11 cellular contexts compared by ENCODE assay signal in genomic region chr5:41433552-41434181, GRCh38.
DNase-seq lines count a peak whose midpoint lies in the region; TF ChIP-seq lines count a peak whose summit lies in the region.
"Had no signal": no experiment of that assay in that cellular context is flagged by ENCODE, and none has a peak within 500 bp of the region (broad histone marks: within the 10 kb centered on the region; RNA-seq: fewer than 3 reads in every experiment).

No MANE protein-coding gene starts in this region.

- H4K20me1 ChIP-seq in neural progenitor cell (ENCODE audit: low read depth): no peaks in the 10 kb centered on the region

- H3K4me1 ChIP-seq in neural progenitor cell: peaks cover 8% of the 10 kb centered on the region

- H3K79me2 ChIP-seq in neural progenitor cell (ENCODE audit: low read depth): no peaks in the 10 kb centered on the region

- H3K36me3 ChIP-seq in neural progenitor cell: no peaks in the 10 kb centered on the region

- H3K4me1 Mint-ChIP-seq in neural progenitor cell: no peaks in the 10 kb centered on the region
- H3K4me1 Mint-ChIP-seq: activated CD8-positive, alpha-beta memory T cell treated with anti-CD3 and anti-CD28 coated beads, Interleukin-2, amount 10 ng/mL, durations not matched to agents 7 days and 5 days had no signal

- H3K4me2 ChIP-seq in neural progenitor cell: no peak overlapping the region

- H3K4me3 ChIP-seq in cardiac fibroblast (replicated peaks in 1 of 2; ENCODE audit: low read depth in 2 of 2, low read length in 2 of 2) (no peak overlapping the region), neural progenitor cell (no peak overlapping the region)
- H3K4me3 ChIP-seq: dorsolateral prefrontal cortex had no signal

- H3K4me3 Mint-ChIP-seq in neural progenitor cell: no peak overlapping the region
- H3K4me3 Mint-ChIP-seq: activated CD8-positive, alpha-beta memory T cell treated with anti-CD3 and anti-CD28 coated beads, Interleukin-2, amount 10 ng/mL, durations not matched to agents 7 days and 5 days had no signal

- no peak overlapping the region for H3K9ac ChIP-seq in neural progenitor cell

- no peaks in the 10 kb centered on the region for H3F3A ChIP-seq in neural progenitor cell (ENCODE audit: low read depth)

- TF ChIP-seq CTCF in LNCAP (IDR thresholded peaks at IDR 0.05) (peak; percentile 78), cardiac fibroblast (IDR thresholded peaks at IDR 0.05; ENCODE audit: low read depth, low read length) (peak; percentile 57), neural progenitor cell (IDR thresholded peaks at IDR 0.05) (peak; percentile 83)

- H3K9me3 ChIP-seq in neural progenitor cell (ENCODE audit: low read depth): no peaks in the 10 kb centered on the region

- no peak overlapping the region for H3K27ac ChIP-seq in neural progenitor cell
- H3K27ac ChIP-seq: dorsolateral prefrontal cortex had no signal

- DNase-seq in NCI-H1694 (lab: John Stamatoyannopoulos, UW): peak; percentile 13
- DNase-seq in NCI-H1694 treated with DMSO at 0.1 percent for 48 hours (lab: John Stamatoyannopoulos, UW): no peak
- DNase-seq in cardiac fibroblast (ENCODE audit: low read depth in 2 of 2): no peak
- DNase-seq in neural progenitor cell (ENCODE audit: low spot score): peak; percentile 45
- DNase-seq in Ammon's horn (ENCODE audit: low spot score): no peak
- no peak for DNase-seq in 8988T
- DNase-seq in activated CD8-positive, alpha-beta memory T cell treated with anti-CD3 and anti-CD28 coated beads, Interleukin-2, amount 50 U/mL, for 4 hours: no peak
- DNase-seq: activated CD8-positive, alpha-beta memory T cell treated with anti-CD3 and anti-CD28 coated beads, Interleukin-2, amount 10 ng/mL, durations not matched to agents 7 days and 5 days; dorsolateral prefrontal cortex; left ventricle myocardium superior had no signal

- H2AFZ ChIP-seq in neural progenitor cell (replicated peaks): peak overlapping the region; percentile 61

- no peak overlapping the region for H3K27ac Mint-ChIP-seq in neural progenitor cell
- H3K27ac Mint-ChIP-seq: activated CD8-positive, alpha-beta memory T cell treated with anti-CD3 and anti-CD28 coated beads, Interleukin-2, amount 10 ng/mL, durations not matched to agents 7 days and 5 days had no signal

- H3K9me3 Mint-ChIP-seq in neural progenitor cell: no peaks in the 10 kb centered on the region

- H3K36me3 Mint-ChIP-seq in neural progenitor cell: no peaks in the 10 kb centered on the region
- H3K36me3 Mint-ChIP-seq: activated CD8-positive, alpha-beta memory T cell treated with anti-CD3 and anti-CD28 coated beads, Interleukin-2, amount 10 ng/mL, durations not matched to agents 7 days and 5 days had no signal

- H3K27me3 Mint-ChIP-seq in neural progenitor cell (ENCODE audit: insufficient read depth, low read depth): peaks cover 5% of the 10 kb centered on the region
- H3K27me3 Mint-ChIP-seq: activated CD8-positive, alpha-beta memory T cell treated with anti-CD3 and anti-CD28 coated beads, Interleukin-2, amount 10 ng/mL, durations not matched to agents 7 days and 5 days had no signal

- no peaks in the 10 kb centered on the region for H3K27me3 ChIP-seq in neural progenitor cell
- H3K27me3 ChIP-seq: dorsolateral prefrontal cortex had no signal

Comparison
In these comparisons a context has a peak if more than half of its experiments do, and no peak if none do; other contexts are left out.
1. DNase-seq: peak in NCI-H1694 (single experiment) and neural progenitor cell (single experiment); none in NCI-H1694 treated with DMSO at 0.1 percent for 48 hours (single experiment), cardiac fibroblast (0 of 2), Ammon's horn (single experiment), 8988T (single experiment) and activated CD8-positive, alpha-beta memory T cell treated with anti-CD3 and anti-CD28 coated beads, Interleukin-2, amount 50 U/mL, for 4 hours (single experiment).
2. Peak in every context shown above with its lines, with median percentiles within 50 percentile points of each other: CTCF ChIP-seq.